26 cellular contexts compared by ENCODE assay signal in the genomic region with DNA sequence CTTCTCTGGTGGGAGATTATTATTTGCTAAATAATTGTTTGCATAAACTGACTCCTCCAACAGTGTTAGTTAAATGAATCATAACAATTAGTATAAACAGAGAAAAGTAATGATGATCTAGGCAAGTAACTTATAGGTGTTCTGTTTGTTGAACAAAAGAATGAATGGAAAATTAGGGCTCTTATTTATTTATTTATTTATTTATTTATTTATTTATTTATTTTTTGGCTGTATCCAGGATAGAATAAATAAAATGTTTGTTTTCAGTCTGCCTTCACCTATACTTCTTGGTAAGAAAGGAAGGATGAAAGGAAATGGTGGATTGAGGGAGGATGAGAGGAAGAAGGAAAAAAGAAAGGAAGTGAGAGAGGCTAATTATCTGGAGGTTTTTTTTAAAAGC.
"Had no signal": no experiment of that assay in that cellular context is flagged by ENCODE, and none has a peak within 500 bp of the region (broad histone marks: within the 10 kb centered on the region; RNA-seq: fewer than 3 reads in every experiment).

No MANE protein-coding gene starts in this region.

- ATAC-seq: natural killer cell; psoas muscle; right cardiac atrium; right lobe of liver; stimulated activated memory B cell treated with anti-CD40 and anti-IgM and Interleukin-4, amounts not matched to agents 10 μg/mL and 1 μg/mL and 100 μg/mL, for 72 hours; stimulated activated naive CD8-positive, alpha-beta T cell treated with anti-CD3 and anti-CD28 coated beads, Interleukin-15, amount 100 ng/mL, for 72 hours; stimulated activated naive CD8-positive, alpha-beta T cell treated with anti-CD3 and anti-CD28 coated beads, Interleukin-15, Interleukin-2, amounts not matched to agents 100 U/mL and 50 U/mL, for 24 hours; upper lobe of right lung had no signal

- H3K9me3 ChIP-seq: ovary, psoas muscle, right lobe of liver, sigmoid colon, suprapubic skin, testis, tibial artery, transverse colon, upper lobe of right lung, uterus had no signal

- H3K4me3 ChIP-seq: neural progenitor cell, ovary, psoas muscle, right lobe of liver, sigmoid colon, suprapubic skin, testis, tibial artery, transverse colon, upper lobe of right lung, uterus had no signal

- FAIRE-seq: small intestine had no signal

- H3K27ac ChIP-seq: neural progenitor cell, ovary, parathyroid adenoma, psoas muscle, right lobe of liver, sigmoid colon, suprapubic skin, testis, tibial artery, transverse colon, upper lobe of right lung, uterus had no signal

- H3K4me1 ChIP-seq: neural progenitor cell, parathyroid adenoma, psoas muscle, right lobe of liver, sigmoid colon, suprapubic skin, testis, tibial artery, transverse colon, upper lobe of right lung, uterus had no signal

- H3K36me3 ChIP-seq: neural progenitor cell, ovary, right lobe of liver, sigmoid colon, suprapubic skin, tibial artery, transverse colon, upper lobe of right lung, uterus had no signal

- DNase-seq: natural killer cell; occipital lobe; ovary; posterior cingulate gyrus; psoas muscle; right cardiac atrium; right lobe of liver; sigmoid colon; small intestine; stimulated activated CD4-positive, alpha-beta T cell treated with anti-CD3 and anti-CD28 coated beads, Interleukin-15, amount 100 ng/mL, for 24 hours; stimulated activated CD4-positive, alpha-beta T cell treated with anti-CD3 and anti-CD28 coated beads, Interleukin-4, amount 100 ng/mL, for 1 hour; stimulated activated CD4-positive, alpha-beta T cell treated with anti-CD3 and anti-CD28 coated beads, Interleukin-4, amount 100 ng/mL, for 4 hours; stimulated activated CD8-positive, alpha-beta memory T cell treated with anti-CD3 and anti-CD28 coated beads, Interleukin-4, amount 100 ng/mL, for 48 hours; stimulated activated naive CD4-positive, alpha-beta T cell; stimulated activated naive CD8-positive, alpha-beta T cell treated with anti-CD3 and anti-CD28 coated beads, Interleukin-15, amount 100 ng/mL, for 72 hours; stimulated activated naive CD8-positive, alpha-beta T cell treated with anti-CD3 and anti-CD28 coated beads, Interleukin-15, Interleukin-2, amounts not matched to agents 100 U/mL and 50 U/mL, for 24 hours; substantia nigra; testis; tibial artery; transverse colon; upper lobe of right lung; uterus had no signal

- H3K4me2 ChIP-seq: neural progenitor cell had no signal
